In genomic region chr1:26233903-26234643, GRCh38 we compare ENCODE assay signal across 7 cellular contexts.
DNase-seq lines count a peak whose midpoint lies in the region; ATAC-seq lines count a peak whose summit lies in the region.

A gene with protein sequence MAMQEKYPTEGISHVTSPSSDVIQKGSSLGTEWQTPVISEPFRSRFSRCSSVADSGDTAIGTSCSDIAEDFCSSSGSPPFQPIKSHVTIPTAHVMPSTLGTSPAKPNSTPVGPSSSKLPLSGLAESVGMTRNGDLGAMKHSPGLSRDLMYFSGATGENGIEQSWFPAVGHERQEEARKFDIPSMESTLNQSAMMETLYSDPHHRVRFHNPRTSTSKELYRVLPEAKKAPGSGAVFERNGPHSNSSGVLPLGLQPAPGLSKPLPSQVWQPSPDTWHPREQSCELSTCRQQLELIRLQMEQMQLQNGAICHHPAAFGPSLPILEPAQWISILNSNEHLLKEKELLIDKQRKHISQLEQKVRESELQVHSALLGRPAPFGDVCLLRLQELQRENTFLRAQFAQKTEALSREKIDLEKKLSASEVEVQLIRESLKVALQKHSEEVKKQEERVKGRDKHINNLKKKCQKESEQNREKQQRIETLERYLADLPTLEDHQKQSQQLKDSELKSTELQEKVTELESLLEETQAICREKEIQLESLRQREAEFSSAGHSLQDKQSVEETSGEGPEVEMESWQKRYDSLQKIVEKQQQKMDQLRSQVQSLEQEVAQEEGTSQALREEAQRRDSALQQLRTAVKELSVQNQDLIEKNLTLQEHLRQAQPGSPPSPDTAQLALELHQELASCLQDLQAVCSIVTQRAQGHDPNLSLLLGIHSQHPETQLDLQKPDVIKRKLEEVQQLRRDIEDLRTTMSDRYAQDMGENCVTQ (plus strand): TSS chr1:26234200. CDS start chr1:26239784, 5,584 bp downstream.

- peak; percentile 91 for ATAC-seq in GM18511 (IDR thresholded peaks at IDR 0.05; ENCODE audit: unreplicated experiment)
- ATAC-seq in HG03039 (IDR thresholded peaks at IDR 0.05; ENCODE audit: unreplicated experiment) = peak; percentile 90

- DNase-seq in NCI-H2081 (lab: John Stamatoyannopoulos, UW) = peak; percentile 93 to 94
- DNase-seq in T1000 (lab: John Stamatoyannopoulos, UW) = peak; percentile 97
- peak; percentile 99 for DNase-seq in astrocyte of the hippocampus (ENCODE audit: low read depth, low spot score)
- peak; percentile 99 for DNase-seq in hepatic stellate cell (ENCODE audit: low spot score)

- peak within 1 kb of the TSS; percentile 99 for H3K4me3 ChIP-seq in rectal smooth muscle tissue (ENCODE audit: low read length)

- peak within 1 kb of the TSS; percentile 94 for H3K27ac ChIP-seq in rectal smooth muscle tissue (ENCODE audit: low read depth, low read length)

- H3K4me1 ChIP-seq in rectal smooth muscle tissue (ENCODE audit: control insufficient read depth, insufficient read depth, low read length) = peaks cover 3% of the 10 kb centered on the region

- no peaks in the 10 kb centered on the region for H3K27me3 ChIP-seq in rectal smooth muscle tissue (ENCODE audit: control insufficient read depth, insufficient read depth, low read length)

- no peaks in the 10 kb centered on the region for H3K36me3 ChIP-seq in rectal smooth muscle tissue (ENCODE audit: control insufficient read depth, insufficient read depth, low read length)

- H3K9ac ChIP-seq in rectal smooth muscle tissue (ENCODE audit: low read length) = peak within 1 kb of the TSS; percentile 97

Comparison
In these comparisons a context has a peak if more than half of its experiments do, and no peak if none do; other contexts are left out.
1. Peak in every context shown above with its lines: DNase-seq, ATAC-seq, H3K4me3 ChIP-seq and H3K27ac ChIP-seq.